1 cellular context compared by ENCODE assay signal in genomic region chr1:18901147-18901951, GRCh38.
A peak's percentile ranks its signal among the peaks of the same experiment; 100 is the strongest.
TF ChIP-seq lines count a peak whose summit lies in the region.

No MANE protein-coding gene starts in this region.

TF ChIP-seq in HepG2, 621 proteins besides CTCF, POLR2A, EP300 and RAD21 (continued from another document and continues in another):
- TF ChIP-seq, protein P1, sequence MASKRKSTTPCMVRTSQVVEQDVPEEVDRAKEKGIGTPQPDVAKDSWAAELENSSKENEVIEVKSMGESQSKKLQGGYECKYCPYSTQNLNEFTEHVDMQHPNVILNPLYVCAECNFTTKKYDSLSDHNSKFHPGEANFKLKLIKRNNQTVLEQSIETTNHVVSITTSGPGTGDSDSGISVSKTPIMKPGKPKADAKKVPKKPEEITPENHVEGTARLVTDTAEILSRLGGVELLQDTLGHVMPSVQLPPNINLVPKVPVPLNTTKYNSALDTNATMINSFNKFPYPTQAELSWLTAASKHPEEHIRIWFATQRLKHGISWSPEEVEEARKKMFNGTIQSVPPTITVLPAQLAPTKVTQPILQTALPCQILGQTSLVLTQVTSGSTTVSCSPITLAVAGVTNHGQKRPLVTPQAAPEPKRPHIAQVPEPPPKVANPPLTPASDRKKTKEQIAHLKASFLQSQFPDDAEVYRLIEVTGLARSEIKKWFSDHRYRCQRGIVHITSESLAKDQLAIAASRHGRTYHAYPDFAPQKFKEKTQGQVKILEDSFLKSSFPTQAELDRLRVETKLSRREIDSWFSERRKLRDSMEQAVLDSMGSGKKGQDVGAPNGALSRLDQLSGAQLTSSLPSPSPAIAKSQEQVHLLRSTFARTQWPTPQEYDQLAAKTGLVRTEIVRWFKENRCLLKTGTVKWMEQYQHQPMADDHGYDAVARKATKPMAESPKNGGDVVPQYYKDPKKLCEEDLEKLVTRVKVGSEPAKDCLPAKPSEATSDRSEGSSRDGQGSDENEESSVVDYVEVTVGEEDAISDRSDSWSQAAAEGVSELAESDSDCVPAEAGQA (IDR thresholded peaks at IDR 0.05; ENCODE audit: low read depth): no peak; the same call in 1 of the 2 replicates
- TF ChIP-seq, protein P1 (CRISPR knock-in tag; IDR thresholded peaks at IDR 0.05; ENCODE audit: borderline replicate concordance): no peak
- TF ChIP-seq NR2C2 (CRISPR knock-in tag; IDR thresholded peaks at IDR 0.05; ENCODE audit: borderline replicate concordance) (peak; percentile 69; the same call in 1 of the 2 replicates), ARID2 (CRISPR knock-in tag; IDR thresholded peaks at IDR 0.05; ENCODE audit: borderline replicate concordance) (0 out of 2 replicates have a peak, but pooled peaks have one; percentile 63), MTA1 (CRISPR knock-in tag; IDR thresholded peaks at IDR 0.05; ENCODE audit: borderline replicate concordance) (peak; percentile 63), ZFP62 (CRISPR knock-in tag; IDR thresholded peaks at IDR 0.05) (no peak), ZNF564 (CRISPR knock-in tag; IDR thresholded peaks at IDR 0.05) (peak; percentile 73; the same call in 1 of the 2 replicates), ZNF652 (CRISPR knock-in tag; IDR thresholded peaks at IDR 0.05; ENCODE audit: borderline replicate concordance, low read depth) (peak; percentile 60; the same call in 1 of the 2 replicates), MIER3 (CRISPR knock-in tag; IDR thresholded peaks at IDR 0.05; ENCODE audit: borderline replicate concordance) (peak; percentile 75; the same call in 1 of the 2 replicates), RBM22 (optimal IDR thresholded peaks at IDR 0.05; ENCODE audit: low read length) (peak; percentile 69), JUNB (CRISPR knock-in tag; IDR thresholded peaks at IDR 0.05; ENCODE audit: borderline replicate concordance) (no peak), ZNF20 (CRISPR knock-in tag; IDR thresholded peaks at IDR 0.05) (0 out of 2 replicates have a peak, but pooled peaks have one; percentile 50), U2AF2 (IDR thresholded peaks at IDR 0.05; ENCODE audit: low read depth, low read length) (no peak), USF2 (IDR thresholded peaks at IDR 0.05; ENCODE audit: low read depth, low read length) (no peak), USF2 (CRISPR knock-in tag; IDR thresholded peaks at IDR 0.05; ENCODE audit: borderline replicate concordance) (no peak), ZNF224 (CRISPR knock-in tag; IDR thresholded peaks at IDR 0.05) (0 out of 2 replicates have a peak, but pooled peaks have one; percentile 15), ZFP82 (CRISPR knock-in tag; IDR thresholded peaks at IDR 0.05; ENCODE audit: borderline replicate concordance) (no peak), ZNF10 (CRISPR knock-in tag; IDR thresholded peaks at IDR 0.05; ENCODE audit: borderline replicate concordance, low read depth) (no peak), ZNF589 (CRISPR knock-in tag; conservative IDR thresholded peaks at IDR 0.05) (no peak), ZBTB21 (CRISPR knock-in tag; IDR thresholded peaks at IDR 0.05) (no peak), MED13 (CRISPR knock-in tag; IDR thresholded peaks at IDR 0.05) (peak; percentile 61; the same call in 1 of the 2 replicates), ZNF484 (CRISPR knock-in tag; IDR thresholded peaks at IDR 0.05; ENCODE audit: borderline replicate concordance, low read depth) (no peak), REL (CRISPR knock-in tag; conservative IDR thresholded peaks at IDR 0.05) (no peak), ZXDC (CRISPR knock-in tag; IDR thresholded peaks at IDR 0.05) (no peak), ZFP1 (CRISPR knock-in tag; IDR thresholded peaks at IDR 0.05) (no peak; the same call in 1 of the 2 replicates), ZMYM3 (CRISPR knock-in tag; IDR thresholded peaks at IDR 0.05) (peak; percentile 78), KDM1A (CRISPR knock-in tag; IDR thresholded peaks at IDR 0.05) (0 out of 2 replicates have a peak, but pooled peaks have one; percentile 47), SNAI1 (CRISPR knock-in tag; IDR thresholded peaks at IDR 0.05; ENCODE audit: borderline replicate concordance) (peak; percentile 56; the same call in 1 of the 2 replicates), ZNF414 (CRISPR knock-in tag; IDR thresholded peaks at IDR 0.05) (peak; percentile 66; the same call in 1 of the 2 replicates), KDM5A (IDR thresholded peaks at IDR 0.05; ENCODE audit: borderline replicate concordance, low read length) (no peak)
- TF ChIP-seq, protein P2, sequence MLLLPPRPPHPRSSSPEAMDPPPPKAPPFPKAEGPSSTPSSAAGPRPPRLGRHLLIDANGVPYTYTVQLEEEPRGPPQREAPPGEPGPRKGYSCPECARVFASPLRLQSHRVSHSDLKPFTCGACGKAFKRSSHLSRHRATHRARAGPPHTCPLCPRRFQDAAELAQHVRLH (CRISPR knock-in tag; IDR thresholded peaks at IDR 0.05; ENCODE audit: borderline replicate concordance, low read depth): peak; percentile 36; the same call in 1 of the 2 replicates
- TF ChIP-seq, protein P3, sequence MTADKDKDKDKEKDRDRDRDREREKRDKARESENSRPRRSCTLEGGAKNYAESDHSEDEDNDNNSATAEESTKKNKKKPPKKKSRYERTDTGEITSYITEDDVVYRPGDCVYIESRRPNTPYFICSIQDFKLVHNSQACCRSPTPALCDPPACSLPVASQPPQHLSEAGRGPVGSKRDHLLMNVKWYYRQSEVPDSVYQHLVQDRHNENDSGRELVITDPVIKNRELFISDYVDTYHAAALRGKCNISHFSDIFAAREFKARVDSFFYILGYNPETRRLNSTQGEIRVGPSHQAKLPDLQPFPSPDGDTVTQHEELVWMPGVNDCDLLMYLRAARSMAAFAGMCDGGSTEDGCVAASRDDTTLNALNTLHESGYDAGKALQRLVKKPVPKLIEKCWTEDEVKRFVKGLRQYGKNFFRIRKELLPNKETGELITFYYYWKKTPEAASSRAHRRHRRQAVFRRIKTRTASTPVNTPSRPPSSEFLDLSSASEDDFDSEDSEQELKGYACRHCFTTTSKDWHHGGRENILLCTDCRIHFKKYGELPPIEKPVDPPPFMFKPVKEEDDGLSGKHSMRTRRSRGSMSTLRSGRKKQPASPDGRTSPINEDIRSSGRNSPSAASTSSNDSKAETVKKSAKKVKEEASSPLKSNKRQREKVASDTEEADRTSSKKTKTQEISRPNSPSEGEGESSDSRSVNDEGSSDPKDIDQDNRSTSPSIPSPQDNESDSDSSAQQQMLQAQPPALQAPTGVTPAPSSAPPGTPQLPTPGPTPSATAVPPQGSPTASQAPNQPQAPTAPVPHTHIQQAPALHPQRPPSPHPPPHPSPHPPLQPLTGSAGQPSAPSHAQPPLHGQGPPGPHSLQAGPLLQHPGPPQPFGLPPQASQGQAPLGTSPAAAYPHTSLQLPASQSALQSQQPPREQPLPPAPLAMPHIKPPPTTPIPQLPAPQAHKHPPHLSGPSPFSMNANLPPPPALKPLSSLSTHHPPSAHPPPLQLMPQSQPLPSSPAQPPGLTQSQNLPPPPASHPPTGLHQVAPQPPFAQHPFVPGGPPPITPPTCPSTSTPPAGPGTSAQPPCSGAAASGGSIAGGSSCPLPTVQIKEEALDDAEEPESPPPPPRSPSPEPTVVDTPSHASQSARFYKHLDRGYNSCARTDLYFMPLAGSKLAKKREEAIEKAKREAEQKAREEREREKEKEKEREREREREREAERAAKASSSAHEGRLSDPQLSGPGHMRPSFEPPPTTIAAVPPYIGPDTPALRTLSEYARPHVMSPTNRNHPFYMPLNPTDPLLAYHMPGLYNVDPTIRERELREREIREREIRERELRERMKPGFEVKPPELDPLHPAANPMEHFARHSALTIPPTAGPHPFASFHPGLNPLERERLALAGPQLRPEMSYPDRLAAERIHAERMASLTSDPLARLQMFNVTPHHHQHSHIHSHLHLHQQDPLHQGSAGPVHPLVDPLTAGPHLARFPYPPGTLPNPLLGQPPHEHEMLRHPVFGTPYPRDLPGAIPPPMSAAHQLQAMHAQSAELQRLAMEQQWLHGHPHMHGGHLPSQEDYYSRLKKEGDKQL (CRISPR knock-in tag; IDR thresholded peaks at IDR 0.05; ENCODE audit: low read depth): peak; percentile 66; the same call in 1 of the 2 replicates
- TF ChIP-seq, protein P4, sequence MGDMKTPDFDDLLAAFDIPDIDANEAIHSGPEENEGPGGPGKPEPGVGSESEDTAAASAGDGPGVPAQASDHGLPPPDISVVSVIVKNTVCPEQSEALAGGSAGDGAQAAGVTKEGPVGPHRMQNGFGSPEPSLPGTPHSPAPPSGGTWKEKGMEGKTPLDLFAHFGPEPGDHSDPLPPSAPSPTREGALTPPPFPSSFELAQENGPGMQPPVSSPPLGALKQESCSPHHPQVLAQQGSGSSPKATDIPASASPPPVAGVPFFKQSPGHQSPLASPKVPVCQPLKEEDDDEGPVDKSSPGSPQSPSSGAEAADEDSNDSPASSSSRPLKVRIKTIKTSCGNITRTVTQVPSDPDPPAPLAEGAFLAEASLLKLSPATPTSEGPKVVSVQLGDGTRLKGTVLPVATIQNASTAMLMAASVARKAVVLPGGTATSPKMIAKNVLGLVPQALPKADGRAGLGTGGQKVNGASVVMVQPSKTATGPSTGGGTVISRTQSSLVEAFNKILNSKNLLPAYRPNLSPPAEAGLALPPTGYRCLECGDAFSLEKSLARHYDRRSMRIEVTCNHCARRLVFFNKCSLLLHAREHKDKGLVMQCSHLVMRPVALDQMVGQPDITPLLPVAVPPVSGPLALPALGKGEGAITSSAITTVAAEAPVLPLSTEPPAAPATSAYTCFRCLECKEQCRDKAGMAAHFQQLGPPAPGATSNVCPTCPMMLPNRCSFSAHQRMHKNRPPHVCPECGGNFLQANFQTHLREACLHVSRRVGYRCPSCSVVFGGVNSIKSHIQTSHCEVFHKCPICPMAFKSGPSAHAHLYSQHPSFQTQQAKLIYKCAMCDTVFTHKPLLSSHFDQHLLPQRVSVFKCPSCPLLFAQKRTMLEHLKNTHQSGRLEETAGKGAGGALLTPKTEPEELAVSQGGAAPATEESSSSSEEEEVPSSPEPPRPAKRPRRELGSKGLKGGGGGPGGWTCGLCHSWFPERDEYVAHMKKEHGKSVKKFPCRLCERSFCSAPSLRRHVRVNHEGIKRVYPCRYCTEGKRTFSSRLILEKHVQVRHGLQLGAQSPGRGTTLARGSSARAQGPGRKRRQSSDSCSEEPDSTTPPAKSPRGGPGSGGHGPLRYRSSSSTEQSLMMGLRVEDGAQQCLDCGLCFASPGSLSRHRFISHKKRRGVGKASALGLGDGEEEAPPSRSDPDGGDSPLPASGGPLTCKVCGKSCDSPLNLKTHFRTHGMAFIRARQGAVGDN (CRISPR knock-in tag; IDR thresholded peaks at IDR 0.05): peak; percentile 70
